22 cellular contexts compared by ENCODE assay signal in the genomic region with DNA sequence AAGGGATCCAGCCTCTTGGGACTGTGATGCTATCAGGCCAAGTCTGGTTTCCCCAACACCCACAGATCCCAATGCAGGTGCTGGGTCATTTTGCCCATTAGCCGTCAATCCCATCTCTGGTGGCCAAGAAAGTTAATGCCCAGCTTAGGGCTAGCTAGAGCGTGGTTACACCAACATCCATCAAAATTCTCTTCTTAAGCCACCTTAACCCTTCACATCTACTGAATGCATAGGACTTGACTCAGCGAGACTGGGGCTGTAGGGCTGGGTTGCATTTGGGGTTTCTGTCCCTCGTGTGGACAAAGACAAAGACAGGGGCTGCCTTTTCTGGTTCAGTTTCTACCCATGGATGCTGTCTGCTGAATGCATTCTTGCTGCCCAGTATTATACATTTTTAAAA.
DNase-seq lines count a peak whose midpoint lies in the region; ATAC-seq and TF ChIP-seq lines count a peak whose summit lies in the region.
"Had no signal": no experiment of that assay in that cellular context is flagged by ENCODE, and none has a peak within 500 bp of the region (broad histone marks: within the 10 kb centered on the region; RNA-seq: fewer than 3 reads in every experiment).

No MANE protein-coding gene starts in this region.

- H3K4me1 Mint-ChIP-seq in effector memory CD8-positive, alpha-beta T cell (ENCODE audit: low read depth in 2 of 2), result peaks cover 10 to 43% of the 10 kb centered on the region in 2 donors
- H3K4me1 Mint-ChIP-seq in progenitor cell of endocrine pancreas (ENCODE audit: low read depth), result peaks cover 22% of the 10 kb centered on the region

- peaks cover 47% of the 10 kb centered on the region for H3K36me3 Mint-ChIP-seq in effector memory CD8-positive, alpha-beta T cell (ENCODE audit: insufficient read depth)
- H3K36me3 Mint-ChIP-seq in progenitor cell of endocrine pancreas (ENCODE audit: insufficient read depth), result peaks cover 10% of the 10 kb centered on the region

- intact Hi-C loops in left colon (cut with DNase I, micrococcal nuclease), result no loop called here

- peak overlapping the region; percentile 51 to 90 for H3K27ac Mint-ChIP-seq in effector memory CD8-positive, alpha-beta T cell
- H3K27ac Mint-ChIP-seq in progenitor cell of endocrine pancreas, result peak overlapping the region; percentile 49
- H3K27ac Mint-ChIP-seq: HFFc6 had no signal

- ATAC-seq in effector memory CD8-positive, alpha-beta T cell (replicated peaks), result no peak
- ATAC-seq in left colon, result no peak
- ATAC-seq: Panc1 had no signal

- in situ Hi-C loops in Caki2 (cut with HindIII; ENCODE audit: low pct_unique_long_range_greater_than_20kb, low sequenced_read_pairs), result no loop called here

- H3K4me3 Mint-ChIP-seq in effector memory CD8-positive, alpha-beta T cell, result no peak overlapping the region
- no peak overlapping the region for H3K4me3 Mint-ChIP-seq in progenitor cell of endocrine pancreas (ENCODE audit: low read depth)
- H3K4me3 Mint-ChIP-seq: CD4-positive, alpha-beta memory T cell; HFFc6 had no signal

- no peaks in the 10 kb centered on the region for H3K27me3 Mint-ChIP-seq in effector memory CD8-positive, alpha-beta T cell
- no peaks in the 10 kb centered on the region for H3K27me3 Mint-ChIP-seq in progenitor cell of endocrine pancreas
- H3K27me3 Mint-ChIP-seq: CD4-positive, alpha-beta memory T cell had no signal

- DNase-seq in Caki2 (ENCODE audit: low read depth) (peak; percentile 57), progenitor cell of endocrine pancreas (ENCODE audit: low spot score, unreplicated experiment) (no peak), hypothalamus (lab: John Stamatoyannopoulos, UW) (no peak), left colon (no peak), NCI-H82 (lab: John Stamatoyannopoulos, UW) (no peak)
- DNase-seq in effector memory CD8-positive, alpha-beta T cell, result no peak
- DNase-seq in stimulated activated CD8-positive, alpha-beta memory T cell treated with anti-CD3 and anti-CD28 coated beads, Interleukin-4, amount 100 ng/mL, for 48 hours, result no peak
- DNase-seq: C1 segment of cervical spinal cord; CD4-positive, alpha-beta memory T cell; COR-L47; EL; GDM1; GOT3; HFFc6; KG1; MG63; NCI-H1105 treated with DMSO at 0.1 percent for 48 hours; NCI-H146; NCI-H2227 treated with DMSO at 0.1 percent for 48 hours; NCI-H526 treated with DMSO at 0.1 percent for 48 hours had no signal

- TF ChIP-seq POLR2A in GM19099 (IDR thresholded peaks at IDR 0.05; ENCODE audit: extremely low read depth, insufficient read length, low read depth), result peak; percentile 47

- TF ChIP-seq CTCF in progenitor cell of endocrine pancreas (IDR thresholded peaks at IDR 0.05; ENCODE audit: unreplicated experiment), result no peak

- no peaks in the 10 kb centered on the region for H3K9me3 Mint-ChIP-seq in effector memory CD8-positive, alpha-beta T cell
- no peaks in the 10 kb centered on the region for H3K9me3 Mint-ChIP-seq in progenitor cell of endocrine pancreas (ENCODE audit: low read depth)
- H3K9me3 Mint-ChIP-seq: HFFc6 had no signal
